ENCODE assay signal across 31 cellular contexts in genomic region chr13:98915563-98916348, GRCh38.
DNase-seq lines count a peak whose midpoint lies in the region; ATAC-seq and TF ChIP-seq lines count a peak whose summit lies in the region.
"Had no signal": no experiment of that assay in that cellular context is flagged by ENCODE, and none has a peak within 500 bp of the region (broad histone marks: within the 10 kb centered on the region; RNA-seq: fewer than 3 reads in every experiment).

No MANE protein-coding gene starts in this region.

- peak overlapping the region in 2 of 9 donors; percentile 27 to 50 for H3K27ac Mint-ChIP-seq in naive thymus-derived CD4-positive, alpha-beta T cell
- H3K27ac Mint-ChIP-seq: activated B cell treated with CpG ODN at 0.5 μM for 24 hours; activated CD8-positive, alpha-beta memory T cell treated with anti-CD3 and anti-CD28 coated beads, Interleukin-2, amount 10 ng/mL, durations not matched to agents 7 days and 5 days; activated T-cell treated with anti-CD3 and anti-CD28 coated beads, Interleukin-2, amount 50 U/mL, for 72 hours; B cell; brain; IgD-negative memory B cell; mesothelial cell of epicardium; stimulated activated effector memory CD8-positive, alpha-beta T cell treated with anti-CD3 and anti-CD28 coated beads, Interleukin-12 subunit alpha, Interleukin-12 subunit beta, amount 100 ng/mL, for 72 hours had no signal

- in situ Hi-C loops in gastrocnemius medialis (cut with MboI; ENCODE audit: low sequenced_read_pairs in 4 of 4) = no loop called here

- peaks cover 10% of the 10 kb centered on the region for H3K4me1 ChIP-seq in right cardiac atrium (ENCODE audit: control insufficient read depth, insufficient read depth, low read length)
- H3K4me1 ChIP-seq in gastrocnemius medialis = peaks cover 22 to 32% of the 10 kb centered on the region in 2 donors
- peaks cover 19 to 22% of the 10 kb centered on the region in 2 donors for H3K4me1 ChIP-seq in naive thymus-derived CD4-positive, alpha-beta T cell (ENCODE audit: control insufficient read depth in 2 of 2, insufficient read depth in 2 of 2, low read length in 2 of 2)
- H3K4me1 ChIP-seq: prostate gland had no signal

- no peak overlapping the region for H3K4me3 ChIP-seq in right cardiac atrium (ENCODE audit: low read length)
- no peak overlapping the region for H3K4me3 ChIP-seq in gastrocnemius medialis
- H3K4me3 ChIP-seq in naive thymus-derived CD4-positive, alpha-beta T cell (ENCODE audit: low read length) = no peak overlapping the region
- H3K4me3 ChIP-seq: prostate gland, SJSA1 had no signal

- H3K27ac ChIP-seq in right cardiac atrium (ENCODE audit: low read length) (peak overlapping the region; percentile 4), gastrocnemius medialis (peak overlapping the region in 3 of 4 donors; percentile 23 to 78 (median 43))
- H3K27ac ChIP-seq in naive thymus-derived CD4-positive, alpha-beta T cell (ENCODE audit: low read depth, low read length) = no peak overlapping the region
- H3K27ac ChIP-seq: prostate gland, SJSA1 had no signal

- peak; percentile 39 for ATAC-seq in Right ventricle myocardium superior (ENCODE audit: poor library complexity)
- ATAC-seq in right cardiac atrium = no peak
- no peak for ATAC-seq in gastrocnemius medialis
- ATAC-seq in naive thymus-derived CD4-positive, alpha-beta T cell = no peak
- ATAC-seq: activated CD8-positive, alpha-beta memory T cell treated with anti-CD3 and anti-CD28 coated beads, Interleukin-2, amount 10 ng/mL, durations not matched to agents 7 days and 5 days; activated T-cell treated with anti-CD3 and anti-CD28 coated beads, Interleukin-2, amount 50 U/mL, for 72 hours; left lobe of liver; stimulated activated effector memory CD8-positive, alpha-beta T cell treated with anti-CD3 and anti-CD28 coated beads, Interleukin-12 subunit alpha, Interleukin-12 subunit beta, amount 100 ng/mL, for 72 hours had no signal

- peaks cover 33 to 64% (median 60%) of the 10 kb centered on the region in 7 donors for H3K4me1 Mint-ChIP-seq in naive thymus-derived CD4-positive, alpha-beta T cell

- peaks cover 0 to 6% (median 0%) of the 10 kb centered on the region in 11 donors for H3K9me3 Mint-ChIP-seq in naive thymus-derived CD4-positive, alpha-beta T cell
- H3K9me3 Mint-ChIP-seq: activated B cell treated with CpG ODN at 0.5 μM for 24 hours; activated T-cell treated with anti-CD3 and anti-CD28 coated beads, Interleukin-2, amount 50 U/mL, for 72 hours; brain; IgD-negative memory B cell; mesothelial cell of epicardium; stimulated activated effector memory CD8-positive, alpha-beta T cell treated with anti-CD3 and anti-CD28 coated beads, Interleukin-12 subunit alpha, Interleukin-12 subunit beta, amount 100 ng/mL, for 72 hours had no signal

- intact Hi-C loops in Right ventricle myocardium superior (cut with DNase I) = no loop called here
- intact Hi-C loops in cardiac septum (cut with DNase I) = no loop called here
- intact Hi-C loops in right cardiac atrium (cut with DNase I) = loop anchor here in 1 of 4 donors (10.0 kb wide), 1 partner anchor 59 kb away; the partner anchor contains the start of gene DOCK9
- intact Hi-C loops in gastrocnemius medialis (cut with DNase I; ENCODE audit: low total_unique reads) = no loop called here
- intact Hi-C loops in naive thymus-derived CD4-positive, alpha-beta T cell (cut with micrococcal nuclease) = loop anchor here in 1 of 2 donors (10.0 kb wide), 1 partner anchor 1481 kb away; the partner anchor contains the start of gene RAP2A

- no peak overlapping the region for H3K4me3 Mint-ChIP-seq in naive thymus-derived CD4-positive, alpha-beta T cell
- H3K4me3 Mint-ChIP-seq: activated B cell treated with CpG ODN at 0.5 μM for 24 hours; activated CD8-positive, alpha-beta memory T cell treated with anti-CD3 and anti-CD28 coated beads, Interleukin-2, amount 10 ng/mL, durations not matched to agents 7 days and 5 days; activated T-cell treated with anti-CD3 and anti-CD28 coated beads, Interleukin-2, amount 50 U/mL, for 72 hours; B cell; brain; IgD-negative memory B cell; mesothelial cell of epicardium; naive B cell; stimulated activated effector memory CD8-positive, alpha-beta T cell treated with anti-CD3 and anti-CD28 coated beads, Interleukin-12 subunit alpha, Interleukin-12 subunit beta, amount 100 ng/mL, for 72 hours had no signal

- TF ChIP-seq CTCF in gastrocnemius medialis (IDR thresholded peaks at IDR 0.05 in 4 of 5, conservative IDR thresholded peaks at IDR 0.05 in 1 of 5) = no peak

- 68% methylated on average over 6 of the region's 6 CpGs for WGBS in right cardiac atrium

- H3K9me3 ChIP-seq in right cardiac atrium (ENCODE audit: control insufficient read depth, low read length) = no peaks in the 10 kb centered on the region
- no peaks in the 10 kb centered on the region for H3K9me3 ChIP-seq in gastrocnemius medialis
- no peaks in the 10 kb centered on the region for H3K9me3 ChIP-seq in naive thymus-derived CD4-positive, alpha-beta T cell (ENCODE audit: control insufficient read depth in 2 of 3, low read length in 3 of 3)
- H3K9me3 ChIP-seq: prostate gland, SJSA1 had no signal

- peaks cover 27 to 63% (median 54%) of the 10 kb centered on the region in 5 donors for H3K36me3 Mint-ChIP-seq in naive thymus-derived CD4-positive, alpha-beta T cell

- H3K36me3 ChIP-seq in gastrocnemius medialis = peaks cover 0 to 6% of the 10 kb centered on the region in 2 donors
- peaks cover 0 to 26% (median 8%) of the 10 kb centered on the region in 3 experiments for H3K36me3 ChIP-seq in naive thymus-derived CD4-positive, alpha-beta T cell (ENCODE audit: control insufficient read depth in 2 of 3, insufficient read depth in 3 of 3, low read length in 3 of 3)
- H3K36me3 ChIP-seq: prostate gland had no signal

- POLR2A ChIA-PET in naive thymus-derived CD4-positive, alpha-beta T cell (lab: Charles Lee) = interaction anchor here (0.6 to 2.0 kb wide), 2 partner anchors 8 to 130 kb away, joined by 3 to 7 read pairs; no protein-coding TSS in a partner anchor

- CTCF ChIA-PET in naive thymus-derived CD4-positive, alpha-beta T cell (lab: Charles Lee) = interaction anchor here (0.9 kb wide), 1 partner anchor 13 kb away, joined by 3 read pairs; no protein-coding TSS in a partner anchor

- DNase-seq in Right ventricle myocardium superior (no peak), cardiac septum (ENCODE audit: low spot score) (no peak), HT1080 (ENCODE audit: low read depth) (peak; percentile 26), right cardiac atrium (no peak), gastrocnemius medialis (no peak), SKM-1 (lab: John Stamatoyannopoulos, UW; ENCODE audit: unreplicated experiment) (no peak)
- DNase-seq in activated effector memory CD4-positive, alpha-beta T cell treated with anti-CD3 and anti-CD28 coated beads, Interleukin-2, amount 50 U/mL, for 16 hours = no peak
- DNase-seq in naive thymus-derived CD4-positive, alpha-beta T cell = no peak
- DNase-seq: activated B cell treated with CpG ODN at 0.5 μM for 24 hours; activated CD4-positive, alpha-beta T cell treated with anti-CD3 and anti-CD28 coated beads, Interleukin-2, amount 50 U/mL, for 1 hour; activated CD8-positive, alpha-beta memory T cell treated with anti-CD3 and anti-CD28 coated beads, Interleukin-2, amount 10 ng/mL, durations not matched to agents 7 days and 5 days; activated naive CD4-positive, alpha-beta T cell treated with Interleukin-2 at 50 U/mL for 16 hours; activated T-cell treated with anti-CD3 and anti-CD28 coated beads, Interleukin-2, amount 50 U/mL, for 72 hours; DMS153; naive B cell; NCI-H1092; NCI-H1694; NCI-H446 treated with DMSO at 0.1 percent for 48 hours; NCI-H82; nucleus accumbens; stimulated activated CD4-positive, alpha-beta T cell treated with anti-CD3 and anti-CD28 coated beads, Interleukin-15, amount 100 ng/mL, for 24 hours; T-helper 1 cell; trophoblast cell had no signal

- no peaks in the 10 kb centered on the region for H3K27me3 ChIP-seq in right cardiac atrium (ENCODE audit: control insufficient read depth, insufficient read depth)
- H3K27me3 ChIP-seq in gastrocnemius medialis = no peaks in the 10 kb centered on the region
- H3K27me3 ChIP-seq in naive thymus-derived CD4-positive, alpha-beta T cell (ENCODE audit: control insufficient read depth in 2 of 2, insufficient read depth in 2 of 2, low read length in 2 of 2) = no peaks in the 10 kb centered on the region
- H3K27me3 ChIP-seq: SJSA1 had no signal

- TF ChIP-seq POLR2A in gastrocnemius medialis (IDR thresholded peaks at IDR 0.05) = no peak

- no peaks in the 10 kb centered on the region for H3K27me3 Mint-ChIP-seq in naive thymus-derived CD4-positive, alpha-beta T cell
- H3K27me3 Mint-ChIP-seq: activated B cell treated with CpG ODN at 0.5 μM for 24 hours; activated CD8-positive, alpha-beta memory T cell treated with anti-CD3 and anti-CD28 coated beads, Interleukin-2, amount 10 ng/mL, durations not matched to agents 7 days and 5 days; B cell; IgD-negative memory B cell; naive B cell had no signal
